Comparison of ENCODE assay signal across 8 cellular contexts in genomic region chr22:40036591-40037225, GRCh38. TPM values are rescaled to one million over a fixed set of nuclear protein-coding genes. Genes with fewer than 3 reads are reported as not detected.
DNase-seq lines count a peak whose midpoint lies in the region; ATAC-seq and TF ChIP-seq lines count a peak whose summit lies in the region.

No MANE protein-coding gene starts in this region.

- no peak overlapping the region for H2BK12ac ChIP-seq in mesenchymal stem cell (ENCODE audit: low read length in 2 of 2)

- no peak overlapping the region for H2BK120ac ChIP-seq in mesenchymal stem cell (ENCODE audit: low read depth, low read length)

- H3K18ac ChIP-seq in mesenchymal stem cell (ENCODE audit: low read depth in 1 of 2, low read length in 2 of 2): no peak overlapping the region

- H3K36me3 ChIP-seq in GM23338 (ENCODE audit: insufficient read depth) (no peaks in the 10 kb centered on the region), mesenchymal stem cell (ENCODE audit: control insufficient read depth in 1 of 2, insufficient read depth in 2 of 2, low read depth in 1 of 2, low read length in 2 of 2) (no peaks in the 10 kb centered on the region)
- H3K36me3 ChIP-seq in effector memory CD4-positive, alpha-beta T cell (ENCODE audit: control insufficient read depth, insufficient read depth, low read length): no peaks in the 10 kb centered on the region

- ATAC-seq in GM23338: peak; percentile 96
- ATAC-seq in HG03045 (IDR thresholded peaks at IDR 0.05; ENCODE audit: unreplicated experiment): no peak

- H3K27me3 ChIP-seq in GM23338 (ENCODE audit: insufficient read depth): peaks cover 6% of the 10 kb centered on the region; the same call in 1 of the 2 replicates
- no peaks in the 10 kb centered on the region for H3K27me3 ChIP-seq in effector memory CD4-positive, alpha-beta T cell (replicated peaks; ENCODE audit: control insufficient read depth, insufficient read depth, low read length, poor library complexity, severe bottlenecking)
- H3K27me3 ChIP-seq in mesenchymal stem cell (ENCODE audit: control insufficient read depth in 1 of 2, insufficient read depth in 1 of 2, low read length in 2 of 2): peaks cover 48 to 78% of the 10 kb centered on the region in 2 experiments

- H3K4me2 ChIP-seq in GM23338 (no peak overlapping the region), mesenchymal stem cell (ENCODE audit: low read length, poor library complexity, severe bottlenecking) (no peak overlapping the region)

- WGBS in mesenchymal stem cell: 32% methylated on average over 13 of the region's 13 CpGs

- H3K23ac ChIP-seq in mesenchymal stem cell (ENCODE audit: low read length in 2 of 2): no peak overlapping the region

- no peak overlapping the region for H3K4ac ChIP-seq in mesenchymal stem cell (ENCODE audit: low read depth in 1 of 2, low read length in 2 of 2)

- H3K4me1 Mint-ChIP-seq in GM23338: no peaks in the 10 kb centered on the region

- H4K8ac ChIP-seq in mesenchymal stem cell (ENCODE audit: low read length): no peak overlapping the region

- DNase-seq in AG09319 (ENCODE audit: extremely low read depth, low read depth): peak; percentile 28
- peak; percentile 88 for DNase-seq in GM23338 (ENCODE audit: low spot score)
- peak; percentile 28 to 78 for DNase-seq in NCI-H526 (lab: John Stamatoyannopoulos, UW)
- DNase-seq in activated CD4-positive, alpha-beta T cell treated with anti-CD3 and anti-CD28 coated beads, Interleukin-2, amount 50 U/mL, for 1 hour: peak; percentile 40
- DNase-seq in effector memory CD4-positive, alpha-beta T cell: peak in 2 of 3 donors; percentile 10 to 32
- peak; percentile 75 for DNase-seq in mesenchymal stem cell
- DNase-seq in stimulated activated naive CD4-positive, alpha-beta T cell treated with Interleukin-2 at 50 U/mL for 16 hours (lab: John Stamatoyannopoulos, UW): peak; percentile 30

- H3K36me3 Mint-ChIP-seq in GM23338 (ENCODE audit: low read depth): peaks cover 2% of the 10 kb centered on the region; the same call in 1 of the 3 replicates

- H3K9me3 Mint-ChIP-seq in GM23338: no peaks in the 10 kb centered on the region

- no peaks in the 10 kb centered on the region for H3K9me3 ChIP-seq in effector memory CD4-positive, alpha-beta T cell (ENCODE audit: control insufficient read depth, low read length)
- no peaks in the 10 kb centered on the region for H3K9me3 ChIP-seq in mesenchymal stem cell (ENCODE audit: control insufficient read depth, low read length)

- TF ChIP-seq CTCF in AG09319 (IDR thresholded peaks at IDR 0.05; ENCODE audit: low read depth, low read length) (peak; percentile 79), GM23338 (conservative IDR thresholded peaks at IDR 0.05; ENCODE audit: low read depth in 2 of 2) (peak; percentile 80 to 98)

- no peak overlapping the region for H2AK5ac ChIP-seq in mesenchymal stem cell (ENCODE audit: low read length, severe bottlenecking)

- no peak overlapping the region for H2BK5ac ChIP-seq in mesenchymal stem cell (ENCODE audit: low read depth, low read length, poor library complexity, severe bottlenecking)

- H2BK15ac ChIP-seq in mesenchymal stem cell (ENCODE audit: low read depth, poor library complexity, severe bottlenecking): no peak overlapping the region

- 0 out of 2 replicates have a peak, but pooled peaks cover 2% of the 10 kb centered on the region for H3F3A ChIP-seq in GM23338 (replicated peaks; ENCODE audit: low read depth)

- no peak overlapping the region for H3K14ac ChIP-seq in mesenchymal stem cell (ENCODE audit: low read length in 2 of 2)

- no peaks in the 10 kb centered on the region for H3K9me2 ChIP-seq in GM23338 (ENCODE audit: insufficient read depth)

- no peaks in the 10 kb centered on the region; the same call in 1 of the 2 replicates for H4K20me1 ChIP-seq in GM23338 (replicated peaks; ENCODE audit: insufficient read depth)

- no peak overlapping the region for H4K91ac ChIP-seq in mesenchymal stem cell (ENCODE audit: low read length)

- H3K4me1 ChIP-seq in GM23338 (ENCODE audit: insufficient read depth) (no peaks in the 10 kb centered on the region), mesenchymal stem cell (ENCODE audit: control insufficient read depth, insufficient read depth, low read depth, low read length) (no peaks in the 10 kb centered on the region)
- no peaks in the 10 kb centered on the region for H3K4me1 ChIP-seq in effector memory CD4-positive, alpha-beta T cell (ENCODE audit: control insufficient read depth, insufficient read depth, low read length, poor library complexity, severe bottlenecking)

- no peaks in the 10 kb centered on the region for H3K79me1 ChIP-seq in mesenchymal stem cell (replicated peaks; ENCODE audit: low read length, poor library complexity, severe bottlenecking)

- H3K27ac Mint-ChIP-seq in GM23338: no peak overlapping the region

- no peak overlapping the region for H3K9ac ChIP-seq in mesenchymal stem cell (ENCODE audit: low read length)

- no peak overlapping the region for H3K4me3 Mint-ChIP-seq in GM23338

- H3K79me2 ChIP-seq in GM23338 (replicated peaks; ENCODE audit: insufficient read depth): no peaks in the 10 kb centered on the region

- peaks cover 13% of the 10 kb centered on the region for H3K27me3 Mint-ChIP-seq in GM23338 (ENCODE audit: insufficient read depth, low read depth, poor library complexity)

- H3K27ac ChIP-seq in GM23338 (ENCODE audit: low read depth): no peak overlapping the region
- H3K27ac ChIP-seq in effector memory CD4-positive, alpha-beta T cell (ENCODE audit: insufficient read depth, low read length, poor library complexity, severe bottlenecking): no peak overlapping the region
- no peak overlapping the region for H3K27ac ChIP-seq in mesenchymal stem cell (ENCODE audit: low read length, poor library complexity, severe bottlenecking)

- H2AFZ ChIP-seq in GM23338 (no peak overlapping the region), mesenchymal stem cell (ENCODE audit: low read depth, low read length) (no peak overlapping the region)

- H3K4me3 ChIP-seq in GM23338 (no peak overlapping the region), mesenchymal stem cell (ENCODE audit: insufficient read depth in 1 of 2, low read depth in 1 of 2, low read length in 2 of 2) (no peak overlapping the region)
- no peak overlapping the region for H3K4me3 ChIP-seq in effector memory CD4-positive, alpha-beta T cell (ENCODE audit: insufficient read depth, low read depth, low read length, poor library complexity, severe bottlenecking)

TF ChIP-seq in GM23338, 12 proteins besides CTCF, POLR2A, EP300 and RAD21 (continues in another document):
- TF ChIP-seq NANOG (IDR thresholded peaks at IDR 0.05; ENCODE audit: borderline replicate concordance): no peak

RNA-seq across cellular contexts. Expression of gene FAM83F, which starts 42.0 kb away (rescaled TPM):
- 13.5 and 15.9 TPM in 2 replicates for total RNA-seq in GM23338 (2014; rRNA removed; shearing (Covaris generic))
- polyA plus RNA-seq in GM23338 (2016; fragmentation: Nextera tagmentation; extraction: Ambion mirVana): 3.5 and 3.7 TPM in 2 replicates
- polyA plus RNA-seq in mesenchymal stem cell (2013, experiment 1 of 2): 0.06 TPM
- polyA plus RNA-seq in mesenchymal stem cell (2013, experiment 2 of 2): 0.05 TPM

Comparison
In these comparisons a context has a peak if more than half of its experiments do, and no peak if none do; other contexts are left out.
1. DNase-seq: peak in every context shown above with its lines; median percentile 88 in GM23338; 75 in mesenchymal stem cell; 53 in NCI-H526; 40 in activated CD4-positive, alpha-beta T cell treated with anti-CD3 and anti-CD28 coated beads, Interleukin-2, amount 50 U/mL, for 1 hour; 30 in stimulated activated naive CD4-positive, alpha-beta T cell treated with Interleukin-2 at 50 U/mL for 16 hours; 28 in AG09319; 21 in effector memory CD4-positive, alpha-beta T cell.